ENCODE assay signal across 16 cellular contexts in genomic region chr15:83112233-83112958, GRCh38. TPM values are rescaled to one million over a fixed set of nuclear protein-coding genes. Genes with fewer than 3 reads are reported as not detected.
A peak's percentile ranks its signal among the peaks of the same experiment; 100 is the strongest.
DNase-seq lines count a peak whose midpoint lies in the region; ATAC-seq and TF ChIP-seq lines count a peak whose summit lies in the region.
"Had no signal": no experiment of that assay in that cellular context is flagged by ENCODE, and none has a peak within 500 bp of the region (broad histone marks: within the 10 kb centered on the region; RNA-seq: fewer than 3 reads in every experiment).

No MANE protein-coding gene starts in this region.

- POLR2A ChIA-PET in activated naive CD8-positive, alpha-beta T cell treated with anti-CD3 and anti-CD28 coated beads, Interleukin-2, amount 10 ng/mL, durations not matched to agents 7 days and 5 days (lab: Charles Lee) = no interaction called here

- TF ChIP-seq EP300 in gastroesophageal sphincter (IDR thresholded peaks at IDR 0.05) = no peak
- peak; percentile 33 for TF ChIP-seq EP300 in stomach (IDR thresholded peaks at IDR 0.05)

- H3K27me3 ChIP-seq in gastroesophageal sphincter = peaks cover 38% of the 10 kb centered on the region
- peaks cover 7 to 36% (median 20%) of the 10 kb centered on the region in 3 donors for H3K27me3 ChIP-seq in stomach

- H3K27ac ChIP-seq in gastroesophageal sphincter (peak overlapping the region in 3 of 4 donors; percentile 35 to 63 (median 47)), stomach (peak overlapping the region in 2 of 5 donors; percentile 25 to 26)
- H3K27ac ChIP-seq: neural progenitor cell had no signal

- H3K9me3 Mint-ChIP-seq in activated naive CD8-positive, alpha-beta T cell treated with anti-CD3 and anti-CD28 coated beads, Interleukin-2, amount 10 ng/mL, durations not matched to agents 7 days and 5 days = peaks cover 3% of the 10 kb centered on the region
- H3K9me3 Mint-ChIP-seq in activated naive CD8-positive, alpha-beta T cell treated with anti-CD3 and anti-CD28 coated beads for 36 hours = no peaks in the 10 kb centered on the region
- H3K9me3 Mint-ChIP-seq in CD14-positive monocyte = peaks cover 0 to 5% (median 3%) of the 10 kb centered on the region in 7 donors
- H3K9me3 Mint-ChIP-seq: activated naive CD4-positive, alpha-beta T cell treated with anti-CD3 and anti-CD28 coated beads, Interleukin-2, amount 10 ng/mL, durations not matched to agents 7 days and 5 days had no signal

- DNase-seq in activated naive CD8-positive, alpha-beta T cell treated with anti-CD3 and anti-CD28 coated beads, Interleukin-2, amount 10 ng/mL, durations not matched to agents 7 days and 5 days = no peak
- DNase-seq in activated naive CD8-positive, alpha-beta T cell treated with anti-CD3 and anti-CD28 coated beads for 36 hours = no peak
- DNase-seq in astrocyte of the spinal cord (ENCODE audit: low read depth, low spot score) = peak; percentile 92
- DNase-seq in stomach = no peak
- DNase-seq in CD14-positive monocyte (ENCODE audit: low spot score) = no peak
- DNase-seq in sciatic nerve (ENCODE audit: low spot score) = no peak
- DNase-seq in NCI-H2196 treated with DMSO at 0.1 percent for 48 hours (lab: John Stamatoyannopoulos, UW; ENCODE audit: unreplicated experiment) = no peak
- DNase-seq: 8988T; activated naive CD4-positive, alpha-beta T cell treated with anti-CD3 and anti-CD28 coated beads, Interleukin-2, amount 10 ng/mL, durations not matched to agents 7 days and 5 days; DMS 273 treated with DMSO at 0.1 percent for 48 hours; KBM-7; NCI-H187 treated with DMSO at 0.1 percent for 48 hours; trophoblast cell had no signal

- peaks cover 0 to 11% (median 5%) of the 10 kb centered on the region in 3 donors for H3K4me1 ChIP-seq in gastroesophageal sphincter
- H3K4me1 ChIP-seq in stomach = peaks cover 6 to 25% (median 8%) of the 10 kb centered on the region in 4 donors
- H3K4me1 ChIP-seq: neural progenitor cell had no signal

- peaks cover 33% of the 10 kb centered on the region for H3K4me1 Mint-ChIP-seq in activated naive CD8-positive, alpha-beta T cell treated with anti-CD3 and anti-CD28 coated beads, Interleukin-2, amount 10 ng/mL, durations not matched to agents 7 days and 5 days
- H3K4me1 Mint-ChIP-seq in activated naive CD8-positive, alpha-beta T cell treated with anti-CD3 and anti-CD28 coated beads for 36 hours = peaks cover 11% of the 10 kb centered on the region
- peaks cover 28% of the 10 kb centered on the region for H3K4me1 Mint-ChIP-seq in CD14-positive monocyte

- 64 to 65% methylated on average over 7 to 8 of the region's 8 CpGs for WGBS in gastroesophageal sphincter (ENCODE audit: low coverage in 1 of 2), 2 donors
- 60 to 66% (median 63%) methylated on average over 8 of the region's 8 CpGs for WGBS in stomach, 5 donors

- TF ChIP-seq POLR2A in gastroesophageal sphincter (IDR thresholded peaks at IDR 0.05) (no peak), stomach (IDR thresholded peaks at IDR 0.05) (no peak)

- intact Hi-C loops in stomach (cut with DNase I; ENCODE audit: low total_unique reads) = no loop called here
- intact Hi-C loops in CD14-positive monocyte (cut with micrococcal nuclease) = no loop called here
- intact Hi-C loops in sciatic nerve (cut with DNase I) = no loop called here

- H3K4me3 ChIP-seq in astrocyte of the spinal cord (ENCODE audit: low read depth, low read length) (no peak overlapping the region), gastroesophageal sphincter (no peak overlapping the region), stomach (no peak overlapping the region)
- H3K4me3 ChIP-seq: neural progenitor cell had no signal

- no peak for ATAC-seq in activated naive CD8-positive, alpha-beta T cell treated with anti-CD3 and anti-CD28 coated beads, Interleukin-2, amount 10 ng/mL, durations not matched to agents 7 days and 5 days (ENCODE audit: low read depth)
- ATAC-seq in gastroesophageal sphincter (peak; percentile 53), sciatic nerve (no peak)

- H3K27me3 Mint-ChIP-seq in activated naive CD8-positive, alpha-beta T cell treated with anti-CD3 and anti-CD28 coated beads, Interleukin-2, amount 10 ng/mL, durations not matched to agents 7 days and 5 days = no peaks in the 10 kb centered on the region
- peaks cover 31% of the 10 kb centered on the region for H3K27me3 Mint-ChIP-seq in activated naive CD8-positive, alpha-beta T cell treated with anti-CD3 and anti-CD28 coated beads for 36 hours
- H3K27me3 Mint-ChIP-seq in CD14-positive monocyte (ENCODE audit: low read depth in 3 of 3) = peaks cover 0 to 3% (median 0%) of the 10 kb centered on the region in 3 donors
- H3K27me3 Mint-ChIP-seq: dendritic cell treated with granulocyte-macrophage colony-stimulating factor and Interleukin-4, amounts not matched to agents 40 ng/mL and 50 ng/mL, for 4 days had no signal

- no peak overlapping the region for H3K4me3 Mint-ChIP-seq in activated naive CD8-positive, alpha-beta T cell treated with anti-CD3 and anti-CD28 coated beads, Interleukin-2, amount 10 ng/mL, durations not matched to agents 7 days and 5 days
- H3K4me3 Mint-ChIP-seq in activated naive CD8-positive, alpha-beta T cell treated with anti-CD3 and anti-CD28 coated beads for 36 hours = no peak overlapping the region
- H3K4me3 Mint-ChIP-seq in CD14-positive monocyte = no peak overlapping the region
- H3K4me3 Mint-ChIP-seq: activated naive CD4-positive, alpha-beta T cell treated with anti-CD3 and anti-CD28 coated beads, Interleukin-2, amount 10 ng/mL, durations not matched to agents 7 days and 5 days; dendritic cell treated with granulocyte-macrophage colony-stimulating factor and Interleukin-4, amounts not matched to agents 40 ng/mL and 50 ng/mL, for 4 days; neural progenitor cell had no signal

- H3K36me3 ChIP-seq in gastroesophageal sphincter (peaks cover 0 to 18% of the 10 kb centered on the region in 2 donors), stomach (peaks cover 0 to 9% (median 3%) of the 10 kb centered on the region in 4 donors)
- H3K36me3 ChIP-seq: neural progenitor cell had no signal

- peak; percentile 22 for TF ChIP-seq CTCF in astrocyte of the spinal cord (IDR thresholded peaks at IDR 0.05; ENCODE audit: low read depth, low read length)
- TF ChIP-seq CTCF in gastroesophageal sphincter (IDR thresholded peaks at IDR 0.05) = no peak
- no peak for TF ChIP-seq CTCF in stomach (IDR thresholded peaks at IDR 0.05)
- no peak for TF ChIP-seq CTCF in CD14-positive monocyte (IDR thresholded peaks at IDR 0.05)

- in situ Hi-C loops in astrocyte of the spinal cord (cut with HindIII; ENCODE audit: low sequenced_read_pairs) = no loop called here

- peaks cover 45% of the 10 kb centered on the region for H3K36me3 Mint-ChIP-seq in activated naive CD8-positive, alpha-beta T cell treated with anti-CD3 and anti-CD28 coated beads, Interleukin-2, amount 10 ng/mL, durations not matched to agents 7 days and 5 days
- H3K36me3 Mint-ChIP-seq in activated naive CD8-positive, alpha-beta T cell treated with anti-CD3 and anti-CD28 coated beads for 36 hours = no peaks in the 10 kb centered on the region
- peaks cover 16 to 31% of the 10 kb centered on the region in 2 donors for H3K36me3 Mint-ChIP-seq in CD14-positive monocyte

- H3K27ac Mint-ChIP-seq in activated naive CD8-positive, alpha-beta T cell treated with anti-CD3 and anti-CD28 coated beads, Interleukin-2, amount 10 ng/mL, durations not matched to agents 7 days and 5 days = peak overlapping the region; percentile 27
- no peak overlapping the region for H3K27ac Mint-ChIP-seq in activated naive CD8-positive, alpha-beta T cell treated with anti-CD3 and anti-CD28 coated beads for 36 hours
- H3K27ac Mint-ChIP-seq in CD14-positive monocyte = peak overlapping the region in 2 of 7 donors; percentile 44 to 72
- H3K27ac Mint-ChIP-seq: activated naive CD4-positive, alpha-beta T cell treated with anti-CD3 and anti-CD28 coated beads, Interleukin-2, amount 10 ng/mL, durations not matched to agents 7 days and 5 days; dendritic cell treated with granulocyte-macrophage colony-stimulating factor and Interleukin-4, amounts not matched to agents 40 ng/mL and 50 ng/mL, for 4 days; neural progenitor cell had no signal

- H3K9me3 ChIP-seq in gastroesophageal sphincter (no peaks in the 10 kb centered on the region), stomach (no peaks in the 10 kb centered on the region)

RNA-seq across cellular contexts. Expression of gene TM6SF1, which starts 5.0 kb away (rescaled TPM):
- total RNA-seq in activated naive CD8-positive, alpha-beta T cell treated with anti-CD3 and anti-CD28 coated beads, Interleukin-2, amount 10 ng/mL, durations not matched to agents 7 days and 5 days = 10 to 100 TPM; 14.3 to 16.3 TPM
- 1 to 10 TPM; 1.6 TPM for total RNA-seq in activated naive CD8-positive, alpha-beta T cell treated with anti-CD3 and anti-CD28 coated beads for 36 hours
- total RNA-seq in gastroesophageal sphincter = 1 to 10 TPM; 2.3 to 8.1 (median 5.2) TPM
- total RNA-seq in stomach = 1 to 10 TPM in 2 of 5 donors, not detected in 3; 2.4 to 7.7 TPM
- polyA plus RNA-seq in stomach = 1 to 10 TPM in 2 of 3 donors, under 1 TPM in 1; 0.75 to 2.1 (median 1.1) TPM
- 10 to 100 TPM; 35.4 to 46.0 TPM for polyA plus RNA-seq in CD14-positive monocyte
- 7.8 TPM for total RNA-seq in sciatic nerve

RNA-seq across cellular contexts. Expression of gene BTBD1, which starts 45.3 kb away (rescaled TPM):
- 10 to 100 TPM; 56.3 to 59.2 TPM for total RNA-seq in activated naive CD8-positive, alpha-beta T cell treated with anti-CD3 and anti-CD28 coated beads, Interleukin-2, amount 10 ng/mL, durations not matched to agents 7 days and 5 days
- 10 to 100 TPM; 62.4 to 63.3 TPM for total RNA-seq in activated naive CD8-positive, alpha-beta T cell treated with anti-CD3 and anti-CD28 coated beads for 36 hours
- total RNA-seq in gastroesophageal sphincter (10 to 100 TPM; 48.6 to 69.6 (median 60.5) TPM), stomach (10 to 100 TPM; 41.5 to 94.4 (median 61.8) TPM), sciatic nerve (51.4 TPM)
- polyA plus RNA-seq in stomach (10 to 100 TPM; 13.2 to 34.1 (median 20.3) TPM), CD14-positive monocyte (10 to 100 TPM; 37.2 to 48.8 TPM)
